Comparison of ENCODE assay signal across 22 cellular contexts in the genomic region with DNA sequence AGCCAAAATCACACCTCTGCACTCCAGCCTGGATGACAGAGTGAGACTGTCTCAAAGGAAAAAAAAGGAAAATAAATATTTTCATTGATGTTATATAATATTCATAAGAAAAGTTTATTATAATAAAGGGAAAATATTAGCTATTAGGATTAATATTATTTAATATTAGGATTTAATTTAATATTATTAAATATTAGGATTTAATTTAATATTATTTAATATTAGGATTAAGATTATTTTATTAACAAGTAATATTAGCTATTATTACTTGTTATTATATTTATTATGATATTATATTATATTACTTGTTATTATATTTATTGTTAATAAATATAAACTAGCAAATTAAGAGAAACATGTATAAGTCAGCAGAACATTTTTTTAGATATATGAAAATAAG.
DNase-seq lines count a peak whose midpoint lies in the region; ATAC-seq, FAIRE-seq and TF ChIP-seq lines count a peak whose summit lies in the region.
"Had no signal": no experiment of that assay in that cellular context is flagged by ENCODE, and none has a peak within 500 bp of the region (broad histone marks: within the 10 kb centered on the region; RNA-seq: fewer than 3 reads in every experiment).

No MANE protein-coding gene starts in this region.

- no peak for TF ChIP-seq CTCF in WTC11 (IDR thresholded peaks at IDR 0.05)
- TF ChIP-seq CTCF in prostate gland (IDR thresholded peaks at IDR 0.05) = no peak

- no peak for DNase-seq in WTC11 (ENCODE audit: low spot score)
- no peak for DNase-seq in frontal cortex (ENCODE audit: low spot score in 2 of 2)
- no peak for DNase-seq in small intestine
- no peak for DNase-seq in prostate gland (ENCODE audit: low spot score)
- DNase-seq in NCI-H1092 (lab: John Stamatoyannopoulos, UW) = no peak
- DNase-seq: Caco-2; CD4-positive, CD25-positive, alpha-beta regulatory T cell; CD8-positive, alpha-beta T cell; DMS153; DND-41; GDM1; GOT3; HFFc6 had no signal

- no peaks in the 10 kb centered on the region for H3K36me3 Mint-ChIP-seq in WTC11
- H3K36me3 Mint-ChIP-seq: CD4-positive, CD25-positive, alpha-beta regulatory T cell; CD8-positive, alpha-beta T cell had no signal

- TF ChIP-seq POLR2A in prostate gland (IDR thresholded peaks at IDR 0.05) = no peak

- H3K36me3 ChIP-seq in small intestine (ENCODE audit: control insufficient read depth in 2 of 2, insufficient read depth in 2 of 2, low read length in 2 of 2) = no peaks in the 10 kb centered on the region
- no peaks in the 10 kb centered on the region for H3K36me3 ChIP-seq in prostate gland
- H3K36me3 ChIP-seq: BLaER1, HAP-1 had no signal

- FAIRE-seq in G401.6 (lab: Jason Lieb, UNC) (peak; percentile 96), frontal cortex (lab: Jason Lieb, UNC) (peak; percentile 99), small intestine (lab: Jason Lieb, UNC) (peak; percentile 85)
- FAIRE-seq: GM12878, GM19239, H54 had no signal

- ATAC-seq in WTC11 = no peak
- ATAC-seq in GM19395 (IDR thresholded peaks at IDR 0.05; ENCODE audit: unreplicated experiment) = no peak
- ATAC-seq: CD8-positive, alpha-beta T cell; GM12878 had no signal

- H3K27me3 ChIP-seq in small intestine (ENCODE audit: control insufficient read depth in 2 of 2, insufficient read depth in 2 of 2, low read length in 2 of 2) = no peaks in the 10 kb centered on the region
- no peaks in the 10 kb centered on the region for H3K27me3 ChIP-seq in prostate gland (replicated peaks; ENCODE audit: insufficient read depth)
- H3K27me3 ChIP-seq: BLaER1 had no signal

- no peak overlapping the region for H3K27ac ChIP-seq in small intestine (ENCODE audit: low read depth in 1 of 2, low read length in 1 of 2)
- no peak overlapping the region for H3K27ac ChIP-seq in prostate gland
- H3K27ac ChIP-seq: BLaER1, C4-2B had no signal

- H3K27me3 Mint-ChIP-seq in WTC11 (ENCODE audit: low read depth) = no peaks in the 10 kb centered on the region
- H3K27me3 Mint-ChIP-seq: B cell; CD4-positive, CD25-positive, alpha-beta regulatory T cell had no signal

- CTCF ChIA-PET in WTC11 (lab: Charles Lee) = no interaction called here

- H3K27ac Mint-ChIP-seq in WTC11 = no peak overlapping the region
- H3K27ac Mint-ChIP-seq: B cell; CD4-positive, CD25-positive, alpha-beta regulatory T cell; CD8-positive, alpha-beta T cell; HFFc6 had no signal

- H3K4me3 ChIP-seq in small intestine (ENCODE audit: low read depth in 1 of 2, low read length in 2 of 2) = no peak overlapping the region
- H3K4me3 ChIP-seq in prostate gland = no peak overlapping the region
- H3K4me3 ChIP-seq: BLaER1, GM12878, HAP-1 had no signal

- no peak overlapping the region for H3K4me3 Mint-ChIP-seq in WTC11
- H3K4me3 Mint-ChIP-seq: B cell; CD4-positive, CD25-positive, alpha-beta regulatory T cell; CD8-positive, alpha-beta T cell; HFFc6 had no signal

- no peaks in the 10 kb centered on the region for H3K9me3 Mint-ChIP-seq in WTC11

- intact Hi-C loops in prostate gland (cut with DNase I) = no loop called here

- H3K9me3 ChIP-seq in small intestine (ENCODE audit: control insufficient read depth, low read depth) (no peaks in the 10 kb centered on the region), prostate gland (no peaks in the 10 kb centered on the region)
- H3K9me3 ChIP-seq: BLaER1, Caco-2, HAP-1 had no signal

- POLR2A ChIA-PET in WTC11 (lab: Charles Lee) = no interaction called here

- H3K4me1 Mint-ChIP-seq in WTC11 = no peaks in the 10 kb centered on the region
- H3K4me1 Mint-ChIP-seq: B cell; CD4-positive, CD25-positive, alpha-beta regulatory T cell had no signal

- H3K4me1 ChIP-seq in small intestine (ENCODE audit: control insufficient read depth in 2 of 2, insufficient read depth in 1 of 2, low read depth in 1 of 2, low read length in 1 of 2) = no peaks in the 10 kb centered on the region
- H3K4me1 ChIP-seq in prostate gland (replicated peaks) = no peaks in the 10 kb centered on the region
- H3K4me1 ChIP-seq: BLaER1, Caco-2 had no signal

TF ChIP-seq in WTC11, 78 proteins besides CTCF, POLR2A, EP300 and RAD21:
- TF ChIP-seq CREB1 (CRISPR knock-in tag; IDR thresholded peaks at IDR 0.05) (no peak), ATF2 (CRISPR knock-in tag; IDR thresholded peaks at IDR 0.05; ENCODE audit: borderline replicate concordance, low read depth) (no peak), ZNF425 (CRISPR knock-in tag; conservative IDR thresholded peaks at IDR 0.05) (no peak), HMGA2 (CRISPR knock-in tag; IDR thresholded peaks at IDR 0.05) (peak; percentile 98), SP1 (CRISPR knock-in tag; conservative IDR thresholded peaks at IDR 0.05) (no peak)
- TF ChIP-seq, protein P1, sequence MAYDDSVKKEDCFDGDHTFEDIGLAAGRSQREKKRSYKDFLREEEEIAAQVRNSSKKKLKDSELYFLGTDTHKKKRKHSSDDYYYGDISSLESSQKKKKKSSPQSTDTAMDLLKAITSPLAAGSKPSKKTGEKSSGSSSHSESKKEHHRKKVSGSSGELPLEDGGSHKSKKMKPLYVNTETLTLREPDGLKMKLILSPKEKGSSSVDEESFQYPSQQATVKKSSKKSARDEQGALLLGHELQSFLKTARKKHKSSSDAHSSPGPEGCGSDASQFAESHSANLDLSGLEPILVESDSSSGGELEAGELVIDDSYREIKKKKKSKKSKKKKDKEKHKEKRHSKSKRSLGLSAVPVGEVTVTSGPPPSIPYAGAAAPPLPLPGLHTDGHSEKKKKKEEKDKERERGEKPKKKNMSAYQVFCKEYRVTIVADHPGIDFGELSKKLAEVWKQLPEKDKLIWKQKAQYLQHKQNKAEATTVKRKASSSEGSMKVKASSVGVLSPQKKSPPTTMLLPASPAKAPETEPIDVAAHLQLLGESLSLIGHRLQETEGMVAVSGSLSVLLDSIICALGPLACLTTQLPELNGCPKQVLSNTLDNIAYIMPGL (CRISPR knock-in tag; IDR thresholded peaks at IDR 0.05) = no peak
